In the genomic region with DNA sequence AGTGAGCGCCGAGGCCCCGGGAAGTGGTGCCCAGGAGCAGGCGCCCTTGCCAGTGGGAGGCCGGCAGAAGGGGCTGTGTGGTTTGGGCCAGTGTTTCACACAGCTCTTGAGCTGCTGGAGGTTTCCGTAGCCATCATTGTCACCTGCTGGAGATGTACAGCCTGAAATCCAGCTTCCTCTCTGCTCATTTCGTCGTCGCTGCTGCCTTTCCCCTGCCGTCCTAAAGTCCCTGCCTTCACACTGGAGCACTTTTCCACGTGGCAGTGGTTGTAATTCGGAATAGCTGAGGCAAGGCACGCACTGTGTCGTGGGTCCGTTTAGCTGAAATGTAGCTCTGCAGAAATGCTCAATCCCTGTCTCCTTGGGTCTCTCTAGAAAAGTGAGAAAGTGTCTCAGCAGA, we compare ENCODE assay signal across 20 cellular contexts. TPM values are rescaled to one million over a fixed set of nuclear protein-coding genes. Genes with fewer than 3 reads are reported as not detected.
"Had no signal": no experiment of that assay in that cellular context is flagged by ENCODE, and none has a peak within 500 bp of the region (broad histone marks: within the 10 kb centered on the region; RNA-seq: fewer than 3 reads in every experiment).

No MANE protein-coding gene starts in this region.

- H3K9me3 Mint-ChIP-seq: activated naive CD4-positive, alpha-beta T cell treated with anti-CD3 and anti-CD28 coated beads for 36 hours; activated T-cell treated with anti-CD3 and anti-CD28 coated beads, Interleukin-2, amount 50 U/mL, for 72 hours; immature natural killer cell had no signal

- ATAC-seq: activated T-cell treated with anti-CD3 and anti-CD28 coated beads, Interleukin-2, amount 50 U/mL, for 72 hours; left lung; naive thymus-derived CD4-positive, alpha-beta T cell; stimulated activated naive CD8-positive, alpha-beta T cell treated with anti-CD3 and anti-CD28 coated beads, Interleukin-15, Interleukin-2, amounts not matched to agents 100 U/mL and 50 U/mL, for 24 hours had no signal

- H3K27me3 ChIP-seq: left lung, right atrium auricular region, upper lobe of left lung had no signal

- H3K27ac ChIP-seq: coronary artery, left lung, right atrium auricular region, upper lobe of left lung had no signal

- H3K4me3 Mint-ChIP-seq: activated naive CD4-positive, alpha-beta T cell treated with anti-CD3 and anti-CD28 coated beads for 36 hours; activated T-cell treated with anti-CD3 and anti-CD28 coated beads, Interleukin-2, amount 50 U/mL, for 72 hours; immature natural killer cell; naive thymus-derived CD4-positive, alpha-beta T cell had no signal

- H3K4me3 ChIP-seq: coronary artery, left lung, lung, prostate gland, right atrium auricular region, upper lobe of left lung had no signal

- DNase-seq: activated CD4-positive, alpha-beta T cell treated with anti-CD3 and anti-CD28 coated beads for 4 hours; activated CD4-positive, alpha-beta T cell treated with anti-CD3 and anti-CD28 coated beads, Interleukin-2, amount 50 U/mL, for 48 hours; activated CD4-positive, CD25-positive, alpha-beta regulatory T cell; activated effector memory CD4-positive, alpha-beta T cell treated with Interleukin-2 at 50 U/mL for 16 hours; activated naive CD4-positive, alpha-beta T cell treated with anti-CD3 and anti-CD28 coated beads for 36 hours; activated T-cell treated with anti-CD3 and anti-CD28 coated beads, Interleukin-2, amount 50 U/mL, for 72 hours; cerebellar nuclear complex; immature natural killer cell; left lung; naive thymus-derived CD4-positive, alpha-beta T cell; stimulated activated CD4-positive, alpha-beta T cell treated with anti-CD3 and anti-CD28 coated beads, Interleukin-12 subunit alpha, Interleukin-12 subunit beta, amount 100 ng/mL, for 4 hours; stimulated activated CD4-positive, alpha-beta T cell treated with anti-CD3 and anti-CD28 coated beads, Interleukin-4, amount 100 ng/mL, for 4 hours; stimulated activated naive CD8-positive, alpha-beta T cell treated with anti-CD3 and anti-CD28 coated beads, Interleukin-15, Interleukin-2, amounts not matched to agents 100 U/mL and 50 U/mL, for 24 hours had no signal

- H3K9me3 ChIP-seq: left lung, prostate gland, right atrium auricular region, upper lobe of left lung had no signal

- H3K27me3 Mint-ChIP-seq: naive thymus-derived CD4-positive, alpha-beta T cell had no signal

- H3K27ac Mint-ChIP-seq: activated T-cell treated with anti-CD3 and anti-CD28 coated beads, Interleukin-2, amount 50 U/mL, for 72 hours; immature natural killer cell; naive thymus-derived CD4-positive, alpha-beta T cell had no signal

RNA-seq across cellular contexts. Expression of gene APC2, which starts 29.3 kb away (rescaled TPM):
- total RNA-seq: epithelial cell of proximal tubule, kidney epithelial cell had no signal
